7 cellular contexts compared by ENCODE assay signal in genomic region chr2:87594593-87594992, GRCh38.
DNase-seq lines count a peak whose midpoint lies in the region; ATAC-seq, FAIRE-seq and TF ChIP-seq lines count a peak whose summit lies in the region.
"Not testable (repeated sequence)": the region's sequence is repeated elsewhere in the genome, so short reads cannot be mapped to it uniquely, and the experiment has no call there.

No MANE protein-coding gene starts in this region.

- not testable (repeated sequence) for H3K4me3 ChIP-seq in SJCRH30; heart left ventricle; thyroid gland (replicated peaks in 1 of 3)

- ATAC-seq in heart left ventricle, result peak; percentile 29 to 63 (median 48)

- H3K36me3 ChIP-seq in SJCRH30, heart left ventricle, thyroid gland: not testable (repeated sequence)

- H3K9me3 ChIP-seq in SJCRH30 (replicated peaks); heart left ventricle; thyroid gland: not testable (repeated sequence)

- intact Hi-C loops in heart left ventricle (cut with DNase I); thyroid gland (cut with DNase I): not testable (repeated sequence)

- TF ChIP-seq POLR2A in heart left ventricle (IDR thresholded peaks at IDR 0.05); thyroid gland (IDR thresholded peaks at IDR 0.05): not testable (repeated sequence)

- H3K4me1 Mint-ChIP-seq in chondrocyte (ENCODE audit: low read depth) (peaks cover 15% of the 10 kb centered on the region), osteocyte (ENCODE audit: unreplicated experiment) (peaks cover 16% of the 10 kb centered on the region)

- not testable (repeated sequence) for DNase-seq in HTR-8/SVneo (ENCODE audit: insufficient read length, low spot score); chondrocyte (ENCODE audit: low spot score); osteocyte (ENCODE audit: extremely low spot score, unreplicated experiment)
- DNase-seq in SJCRH30 (peak; percentile 19 to 40), heart left ventricle (peak in 2 of 5 donors; percentile 28 to 29), left kidney (ENCODE audit: low read depth, low spot score) (peak; percentile 13), thyroid gland (peak; percentile 35 to 59)

- not testable (repeated sequence) for H3K27me3 Mint-ChIP-seq in chondrocyte (ENCODE audit: low read depth); osteocyte (ENCODE audit: unreplicated experiment)

- H3K27ac ChIP-seq in SJCRH30, result not testable (repeated sequence)
- H3K27ac ChIP-seq in heart left ventricle (peak overlapping the region in 6 of 12 donors; percentile 32 to 77 (median 53)), thyroid gland (peak overlapping the region in 2 of 3 donors; percentile 25 to 43)

- H3K4me1 ChIP-seq in SJCRH30, result not testable (repeated sequence)
- H3K4me1 ChIP-seq in heart left ventricle, result peaks cover 0 to 15% (median 5%) of the 10 kb centered on the region in 12 donors
- H3K4me1 ChIP-seq in thyroid gland, result peaks cover 3 to 14% of the 10 kb centered on the region in 2 donors

- not testable (repeated sequence) for H3K4me3 Mint-ChIP-seq in chondrocyte (ENCODE audit: unreplicated experiment)
- H3K4me3 Mint-ChIP-seq in osteocyte (ENCODE audit: unreplicated experiment), result peak overlapping the region; percentile 10

- not testable (repeated sequence) for H3K9me3 Mint-ChIP-seq in chondrocyte (ENCODE audit: low read depth); osteocyte (ENCODE audit: unreplicated experiment)

- peak; percentile 44 for FAIRE-seq in HTR-8/SVneo (lab: Jason Lieb, UNC)

- H3K27ac Mint-ChIP-seq in chondrocyte (ENCODE audit: unreplicated experiment) (peak overlapping the region; percentile 87), osteocyte (ENCODE audit: unreplicated experiment) (peak overlapping the region; percentile 80)

- WGBS in heart left ventricle, 4 donors, result 40 to 59% (median 42%) methylated on average over 1 to 7 of the region's 7 CpGs
- WGBS in thyroid gland, 2 donors, result 66 to 72% methylated on average over 7 of the region's 7 CpGs

- not testable (repeated sequence) for TF ChIP-seq CTCF in chondrocyte (IDR thresholded peaks at IDR 0.05); heart left ventricle (IDR thresholded peaks at IDR 0.05); osteocyte (IDR thresholded peaks at IDR 0.05); thyroid gland (IDR thresholded peaks at IDR 0.05)

- H3K36me3 Mint-ChIP-seq in chondrocyte (ENCODE audit: low read depth); osteocyte (ENCODE audit: unreplicated experiment): not testable (repeated sequence)

- H3K27me3 ChIP-seq in SJCRH30, heart left ventricle, thyroid gland: not testable (repeated sequence)
